19 cellular contexts compared by ENCODE assay signal in genomic region chr17:82442643-82443464, GRCh38. TPM values are rescaled to one million over a fixed set of nuclear protein-coding genes. Genes with fewer than 3 reads are reported as not detected.
DNase-seq lines count a peak whose midpoint lies in the region; ATAC-seq, FAIRE-seq and TF ChIP-seq lines count a peak whose summit lies in the region.
"Had no signal": no experiment of that assay in that cellular context is flagged by ENCODE, and none has a peak within 500 bp of the region (broad histone marks: within the 10 kb centered on the region; RNA-seq: fewer than 3 reads in every experiment).

No MANE protein-coding gene starts in this region.

- intact Hi-C loops in CD4-positive, alpha-beta T cell (cut with DNase I, micrococcal nuclease): no loop called here
- intact Hi-C loops in K562 (cut with micrococcal nuclease): no loop called here

- H2AFZ ChIP-seq in K562 (ENCODE audit: low read depth, low read length) (no peak overlapping the region), neuronal stem cell (ENCODE audit: low read length) (no peak overlapping the region)
- H2AFZ ChIP-seq: GM23248 had no signal

- peak overlapping the region; percentile 85 for H3K23ac ChIP-seq in neuronal stem cell (ENCODE audit: low read depth, low read length, poor library complexity)

- H2BK12ac ChIP-seq in neuronal stem cell (ENCODE audit: low read length): no peak overlapping the region

- H3K9ac ChIP-seq in K562 (ENCODE audit: insufficient read depth in 1 of 2, low read depth in 2 of 2, low read length in 2 of 2) (peak overlapping the region in 1 of 2 experiments; percentile 3; a peak in 1 of 4 replicates), neuronal stem cell (ENCODE audit: low read depth, low read length, poor library complexity) (peak overlapping the region; percentile 57)
- H3K9ac ChIP-seq: GM23248 had no signal

- H3K27me3 Mint-ChIP-seq in CD4-positive, alpha-beta T cell: no peaks in the 10 kb centered on the region
- H3K27me3 Mint-ChIP-seq in IgD-negative memory B cell: no peaks in the 10 kb centered on the region

- in situ Hi-C loops in K562 (cut with MboI): no loop called here
- in situ Hi-C loops in G401 (cut with HindIII; ENCODE audit: low sequenced_read_pairs): no loop called here

- no peak for TF ChIP-seq RAD21 in K562 (CRISPR knock-in tag; conservative IDR thresholded peaks at IDR 0.05 in 1 of 2, IDR thresholded peaks at IDR 0.05 in 1 of 2)

- no peaks in the 10 kb centered on the region for H3K9me3 ChIP-seq in CD4-positive, alpha-beta T cell (ENCODE audit: control insufficient read depth, low read length)
- H3K9me3 ChIP-seq in K562 (replicated peaks; ENCODE audit: control insufficient read depth, insufficient read depth, low read depth, low read length) (no peaks in the 10 kb centered on the region), neuronal stem cell (replicated peaks in 1 of 2; ENCODE audit: control insufficient read depth in 2 of 2, insufficient read depth in 1 of 2, low read depth in 1 of 2, low read length in 2 of 2) (peaks cover 0 to 2% of the 10 kb centered on the region in 2 donors)
- H3K9me3 ChIP-seq: psoas muscle, SJSA1, testis had no signal

- TF ChIP-seq POLR2A in K562 (conservative IDR thresholded peaks at IDR 0.05): no peak

- DNase-seq in CD4-positive, alpha-beta T cell: no peak
- DNase-seq in K562 (ENCODE audit: extremely low read depth in 1 of 4, low spot score in 3 of 4) (no peak), neuronal stem cell (ENCODE audit: low spot score) (no peak), GM19239 (ENCODE audit: insufficient read length, low spot score) (no peak), NCI-H510A treated with DMSO at 0.1 percent for 48 hours (lab: John Stamatoyannopoulos, UW) (no peak), G401 (ENCODE audit: low spot score) (no peak)
- DNase-seq: activated CD4-positive, alpha-beta T cell treated with anti-CD3 and anti-CD28 coated beads, Interleukin-2, amount 50 U/mL, for 4 hours; activated gamma-delta T cell; COR-L47; GM23248; immature natural killer cell; NCI-H1105; NCI-H2029 treated with DMSO at 0.1 percent for 48 hours; NCI-H226; psoas muscle had no signal

- H4K91ac ChIP-seq in neuronal stem cell (ENCODE audit: low read depth, low read length, poor library complexity): no peak overlapping the region

- peaks cover 13% of the 10 kb centered on the region for H3K4me1 Mint-ChIP-seq in CD4-positive, alpha-beta T cell (ENCODE audit: low read depth)
- H3K4me1 Mint-ChIP-seq in IgD-negative memory B cell: peaks cover 17 to 27% (median 17%) of the 10 kb centered on the region in 3 donors

- no peak for TF ChIP-seq EP300 in K562 (IDR thresholded peaks at IDR 0.05; ENCODE audit: low read length)

- H3K36me3 ChIP-seq in K562 (ENCODE audit: control insufficient read depth, insufficient read depth, low read length): peaks cover 26% of the 10 kb centered on the region; the same call in 2 of the 3 replicates
- peaks cover 22 to 55% of the 10 kb centered on the region in 2 donors for H3K36me3 ChIP-seq in neuronal stem cell (replicated peaks in 1 of 2; ENCODE audit: control insufficient read depth in 2 of 2, insufficient read depth in 2 of 2, low read length in 2 of 2)
- H3K36me3 ChIP-seq: cardiac muscle cell had no signal

- H3K27me3 ChIP-seq in CD4-positive, alpha-beta T cell (ENCODE audit: control insufficient read depth, insufficient read depth, low read length): no peaks in the 10 kb centered on the region
- H3K27me3 ChIP-seq in K562 (ENCODE audit: control insufficient read depth in 2 of 2, insufficient read depth in 2 of 2, low read length in 2 of 2): no peaks in the 10 kb centered on the region
- H3K27me3 ChIP-seq in neuronal stem cell (ENCODE audit: control insufficient read depth in 3 of 3, insufficient read depth in 3 of 3, low read depth in 1 of 3, low read length in 3 of 3): no peaks in the 10 kb centered on the region
- H3K27me3 ChIP-seq: cardiac muscle cell, SJSA1, testis had no signal

- H2BK120ac ChIP-seq in neuronal stem cell (ENCODE audit: low read depth, low read length): no peak overlapping the region

- no peak overlapping the region for H2BK15ac ChIP-seq in neuronal stem cell (ENCODE audit: low read length)

- WGBS in K562 (ENCODE audit: insufficient coverage, low coverage, missing lambda C conversion rate): 88% methylated on average over 22 of the region's 28 CpGs
- no CpG with 5 or more reads among the region's 28 CpGs for WGBS in neuronal stem cell (ENCODE audit: extremely low coverage in 2 of 2, insufficient read length in 2 of 2, insufficient replicate concordance in 1 of 2), 2 donors

- no peak overlapping the region for H2AK5ac ChIP-seq in neuronal stem cell (ENCODE audit: low read depth, low read length)

- H3K4me1 ChIP-seq in K562 (replicated peaks in 1 of 2; ENCODE audit: control insufficient read depth in 2 of 2, insufficient read depth in 2 of 2, low read length in 2 of 2) (peaks cover 0 to 69% of the 10 kb centered on the region in 2 experiments; a peak in 2 of 5 replicates), neuronal stem cell (ENCODE audit: control insufficient read depth in 2 of 2, insufficient read depth in 1 of 2, low read depth in 1 of 2, low read length in 2 of 2) (peaks cover 2 to 8% of the 10 kb centered on the region in 2 donors)
- H3K4me1 ChIP-seq: SJSA1 had no signal

- no peak overlapping the region for H3K27ac ChIP-seq in CD4-positive, alpha-beta T cell (ENCODE audit: low read depth, low read length)
- H3K27ac ChIP-seq in K562 (ENCODE audit: extremely low read depth, low read depth, low read length): no peak overlapping the region
- H3K27ac ChIP-seq in neuronal stem cell (replicated peaks; ENCODE audit: low read length): no peak overlapping the region
- H3K27ac ChIP-seq: cardiac muscle cell, GM23248, psoas muscle, SJSA1 had no signal

- no peak overlapping the region for H4K8ac ChIP-seq in neuronal stem cell (ENCODE audit: low read depth, low read length)

- H3K79me2 ChIP-seq in K562 (ENCODE audit: control insufficient read depth, insufficient read depth, low read length): peaks cover under 1% of the 10 kb centered on the region; the same call in 2 of the 3 replicates

- TSS peak; percentile 64 for BruUV-seq in K562 (replicated peaks; lab: Mats Ljungman, UMichigan)

- peaks cover 15% of the 10 kb centered on the region for H3K79me1 ChIP-seq in neuronal stem cell (ENCODE audit: low read depth, low read length)

- H2BK5ac ChIP-seq in neuronal stem cell (ENCODE audit: low read length): no peak overlapping the region

- FAIRE-seq in K562 (lab: Jason Lieb, UNC): no peak
- FAIRE-seq in GM19239 (lab: Jason Lieb, UNC): no peak

- no peak for TF ChIP-seq CTCF in CD4-positive, alpha-beta T cell (IDR thresholded peaks at IDR 0.05)
- TF ChIP-seq CTCF in K562 (IDR thresholded peaks at IDR 0.05 in 2 of 3, conservative IDR thresholded peaks at IDR 0.05 in 1 of 3; ENCODE audit: insufficient read depth in 2 of 3, low read depth in 1 of 3, low read length in 3 of 3): no peak

- no peaks in the 10 kb centered on the region for H3K9me1 ChIP-seq in K562 (ENCODE audit: control insufficient read depth, insufficient read depth, low read length)

- no peak for ATAC-seq in CD4-positive, alpha-beta T cell (ENCODE audit: poor library complexity)
- no peak for ATAC-seq in K562

- H3K4ac ChIP-seq in neuronal stem cell (ENCODE audit: low read length): no peak overlapping the region

- H3K4me2 ChIP-seq in K562 (ENCODE audit: insufficient read depth, low read length): no peak overlapping the region
- H3K4me2 ChIP-seq in neuronal stem cell (ENCODE audit: insufficient read depth, low read length, poor library complexity, severe bottlenecking): no peak overlapping the region

- CTCF ChIA-PET in CD4-positive, alpha-beta T cell (lab: Charles Lee): no interaction called here
- CTCF ChIA-PET in K562 (lab: Yijun Ruan, JAX; ENCODE audit: low intra/inter-chr PET ratio): no interaction called here

- H3K9me3 Mint-ChIP-seq in CD4-positive, alpha-beta T cell: no peaks in the 10 kb centered on the region
- no peaks in the 10 kb centered on the region for H3K9me3 Mint-ChIP-seq in IgD-negative memory B cell
- H3K9me3 Mint-ChIP-seq: immature natural killer cell had no signal

- no peak overlapping the region for H3K18ac ChIP-seq in neuronal stem cell (ENCODE audit: low read length)

- no peak overlapping the region for H3K27ac Mint-ChIP-seq in CD4-positive, alpha-beta T cell
- H3K27ac Mint-ChIP-seq in IgD-negative memory B cell: peak overlapping the region in 2 of 3 donors; percentile 80 to 83

- no peaks in the 10 kb centered on the region for H4K20me1 ChIP-seq in K562 (replicated peaks; ENCODE audit: control insufficient read depth, insufficient read depth, low read length)

- peaks cover 14% of the 10 kb centered on the region for H3K36me3 Mint-ChIP-seq in CD4-positive, alpha-beta T cell (ENCODE audit: low read depth)
- H3K36me3 Mint-ChIP-seq in IgD-negative memory B cell: peaks cover 8% of the 10 kb centered on the region
- H3K36me3 Mint-ChIP-seq: immature natural killer cell had no signal

- peak overlapping the region; percentile 6 for H3K14ac ChIP-seq in neuronal stem cell (ENCODE audit: low read length)

- POLR2A ChIA-PET in CD4-positive, alpha-beta T cell (lab: Charles Lee): interaction anchor here (1.1 kb wide), 1 partner anchor 15 kb away, joined by 3 read pairs; the partner anchor contains the start of gene NARF
- POLR2A ChIA-PET in K562 (lab: Yijun Ruan, JAX): interaction anchor here (0.7 to 1.4 kb wide), 3 partner anchors 8 to 91 kb away, joined by 4 to 5 read pairs (median 4); no protein-coding TSS in a partner anchor

- H3K4me3 Mint-ChIP-seq in CD4-positive, alpha-beta T cell: peak overlapping the region; percentile 38
- H3K4me3 Mint-ChIP-seq in IgD-negative memory B cell: peak overlapping the region in 2 of 4 donors; percentile 69 to 70
- H3K4me3 Mint-ChIP-seq: immature natural killer cell had no signal

- H3K4me3 ChIP-seq in K562 (no peak overlapping the region), neuronal stem cell (ENCODE audit: low read length in 2 of 2) (no peak overlapping the region)
- H3K4me3 ChIP-seq: cardiac muscle cell, GM23248, psoas muscle, SJSA1, testis had no signal

RNA-seq across cellular contexts. Expression of gene CYBC1, which starts 7.7 kb away (rescaled TPM):
- 10 to 100 TPM; 60.2 to 62.4 TPM for total RNA-seq in CD4-positive, alpha-beta T cell
- 266 TPM for polyA plus RNA-seq in IgD-negative memory B cell
- 155 and 369 TPM in 2 replicates for total RNA-seq in K562 (2011; cell fraction: chromatin; rRNA removed; ENCODE audit: low replicate concordance)
- total RNA-seq in K562 (2011; cell fraction: nucleolus; rRNA removed): 226 and 254 TPM in 2 replicates
- total RNA-seq in K562 (2011; cell fraction: nucleoplasm; rRNA removed): 195 and 197 TPM in 2 replicates
- total RNA-seq in K562 (2014; rRNA removed): 51.8 and 54.5 TPM in 2 replicates
- total RNA-seq in K562 (2014; rRNA removed; fragmentation: Illumina TruSeq; extraction: Trizol): 29.5 and 35.8 TPM in 2 replicates
- total RNA-seq in K562 (2015; rRNA removed; fragmentation: Illumina TruSeq; extraction: Trizol): 47.8 and 50.1 TPM in 2 replicates
- total RNA-seq in K562 (2021): 71.4 and 71.8 TPM in 2 replicates
- polyA plus RNA-seq in K562 (2011; rRNA removed): 49.9 TPM in 2 replicates
- 58.3 and 104 TPM in 2 replicates for polyA plus RNA-seq in K562 (2011; cell fraction: cytosol; rRNA removed)
- 149 and 242 TPM in 2 replicates for polyA plus RNA-seq in K562 (2011; cell fraction: nucleus; rRNA removed)
- polyA plus RNA-seq in K562 (2012): 74.7 and 93.3 TPM in 2 replicates
- 68.5 and 74.8 TPM in 2 replicates for polyA plus RNA-seq in K562 (2014; fragmentation: Illumina TruSeq; extraction: Trizol)
- 1 to 10 TPM; 1.3 to 3.8 TPM for polyA plus RNA-seq in K562 (2014; fragmentation: Nextera tagmentation; extraction: Ambion mirVana)
- polyA plus RNA-seq in K562 (2014; rRNA removed): 64.3 and 64.8 TPM in 2 replicates
- polyA minus RNA-seq in K562 (2011; rRNA and poly(A)+ RNA removed): 17.2 and 36.1 TPM in 2 replicates
- polyA minus RNA-seq in K562 (2011; cell fraction: cytosol; rRNA and poly(A)+ RNA removed): 32.9 and 43.7 TPM in 2 replicates
- polyA minus RNA-seq in K562 (2011; cell fraction: nucleus; rRNA and poly(A)+ RNA removed): 56.5 and 68.9 TPM in 2 replicates
- 42.0 TPM for polyA plus RNA-seq in neuronal stem cell (2013, experiment 1 of 2)
- 41.3 TPM for polyA plus RNA-seq in neuronal stem cell (2013, experiment 2 of 2)
- 48.7 and 64.5 TPM in 2 replicates for total RNA-seq in G401 (2014; rRNA removed; shearing (Covaris generic))

RNA-seq across cellular contexts. Expression of gene NARF, which starts 15.7 kb away (rescaled TPM):
- total RNA-seq in CD4-positive, alpha-beta T cell: 10 to 100 TPM; 57.1 to 62.0 TPM
- polyA plus RNA-seq in IgD-negative memory B cell: 76.2 TPM
- total RNA-seq in K562 (2011; cell fraction: chromatin; rRNA removed; ENCODE audit: low replicate concordance): 547 and 619 TPM in 2 replicates
- 271 and 284 TPM in 2 replicates for total RNA-seq in K562 (2011; cell fraction: nucleolus; rRNA removed)
- 322 TPM in 2 replicates for total RNA-seq in K562 (2011; cell fraction: nucleoplasm; rRNA removed)
- 132 and 145 TPM in 2 replicates for total RNA-seq in K562 (2014; rRNA removed)
- total RNA-seq in K562 (2014; rRNA removed; fragmentation: Illumina TruSeq; extraction: Trizol): 101 and 104 TPM in 2 replicates
- total RNA-seq in K562 (2015; rRNA removed; fragmentation: Illumina TruSeq; extraction: Trizol): 84.1 and 89.0 TPM in 2 replicates
- total RNA-seq in K562 (2021): 272 and 273 TPM in 2 replicates
- 396 and 423 TPM in 2 replicates for polyA plus RNA-seq in K562 (2011; rRNA removed)
- polyA plus RNA-seq in K562 (2011; cell fraction: cytosol; rRNA removed): 406 and 485 TPM in 2 replicates
- 513 and 551 TPM in 2 replicates for polyA plus RNA-seq in K562 (2011; cell fraction: nucleus; rRNA removed)
- polyA plus RNA-seq in K562 (2012): 317 and 446 TPM in 2 replicates
- polyA plus RNA-seq in K562 (2014; fragmentation: Illumina TruSeq; extraction: Trizol): 218 and 257 TPM in 2 replicates
- 100 to 1,000 TPM in 1 of 2 experiments, 10 to 100 TPM in 1; 60.4 to 114 TPM for polyA plus RNA-seq in K562 (2014; fragmentation: Nextera tagmentation; extraction: Ambion mirVana)
- polyA plus RNA-seq in K562 (2014; rRNA removed): 250 and 261 TPM in 2 replicates
- polyA minus RNA-seq in K562 (2011; rRNA and poly(A)+ RNA removed): 234 and 254 TPM in 2 replicates
- 143 and 160 TPM in 2 replicates for polyA minus RNA-seq in K562 (2011; cell fraction: cytosol; rRNA and poly(A)+ RNA removed)
- 73.8 and 104 TPM in 2 replicates for polyA minus RNA-seq in K562 (2011; cell fraction: nucleus; rRNA and poly(A)+ RNA removed)
- polyA plus RNA-seq in neuronal stem cell (2013, experiment 1 of 2): 107 TPM
- 107 TPM for polyA plus RNA-seq in neuronal stem cell (2013, experiment 2 of 2)
- 16.5 and 34.0 TPM in 2 replicates for total RNA-seq in G401 (2014; rRNA removed; shearing (Covaris generic))

RNA-seq across cellular contexts. Expression of gene OGFOD3, which starts 24.5 kb away (rescaled TPM):
- 10 to 100 TPM; 12.9 to 13.7 TPM for total RNA-seq in CD4-positive, alpha-beta T cell
- 33.2 TPM for polyA plus RNA-seq in IgD-negative memory B cell
- 39.5 and 85.3 TPM in 2 replicates for total RNA-seq in K562 (2011; cell fraction: chromatin; rRNA removed; ENCODE audit: low replicate concordance)
- total RNA-seq in K562 (2011; cell fraction: nucleolus; rRNA removed): 68.9 and 71.6 TPM in 2 replicates
- 53.3 and 56.9 TPM in 2 replicates for total RNA-seq in K562 (2011; cell fraction: nucleoplasm; rRNA removed)
- 34.7 and 44.7 TPM in 2 replicates for total RNA-seq in K562 (2014; rRNA removed)
- 8.9 and 12.3 TPM in 2 replicates for total RNA-seq in K562 (2014; rRNA removed; fragmentation: Illumina TruSeq; extraction: Trizol)
- total RNA-seq in K562 (2015; rRNA removed; fragmentation: Illumina TruSeq; extraction: Trizol): 18.0 and 18.9 TPM in 2 replicates
- 40.5 and 43.6 TPM in 2 replicates for total RNA-seq in K562 (2021)
- polyA plus RNA-seq in K562 (2011; rRNA removed): 23.8 and 31.8 TPM in 2 replicates
- 43.8 and 57.1 TPM in 2 replicates for polyA plus RNA-seq in K562 (2011; cell fraction: cytosol; rRNA removed)
- 27.5 and 35.1 TPM in 2 replicates for polyA plus RNA-seq in K562 (2011; cell fraction: nucleus; rRNA removed)
- 31.5 and 39.2 TPM in 2 replicates for polyA plus RNA-seq in K562 (2012)
- 18.3 and 23.3 TPM in 2 replicates for polyA plus RNA-seq in K562 (2014; fragmentation: Illumina TruSeq; extraction: Trizol)
- 1 to 10 TPM in 1 of 2 experiments, under 1 TPM in 1; 0.69 to 1.8 TPM for polyA plus RNA-seq in K562 (2014; fragmentation: Nextera tagmentation; extraction: Ambion mirVana)
- 33.3 and 34.5 TPM in 2 replicates for polyA plus RNA-seq in K562 (2014; rRNA removed)
- 15.2 and 19.6 TPM in 2 replicates for polyA minus RNA-seq in K562 (2011; rRNA and poly(A)+ RNA removed)
- polyA minus RNA-seq in K562 (2011; cell fraction: cytosol; rRNA and poly(A)+ RNA removed): 27.3 and 39.2 TPM in 2 replicates
- polyA minus RNA-seq in K562 (2011; cell fraction: nucleus; rRNA and poly(A)+ RNA removed): 8.6 and 12.7 TPM in 2 replicates
- polyA plus RNA-seq in neuronal stem cell (2013, experiment 1 of 2): 14.8 TPM
- polyA plus RNA-seq in neuronal stem cell (2013, experiment 2 of 2): 15.3 TPM
- total RNA-seq in G401 (2014; rRNA removed; shearing (Covaris generic)): 24.7 and 65.0 TPM in 2 replicates

RNA-seq across cellular contexts. Expression of gene HEXD, which starts 24.7 kb away (rescaled TPM):
- total RNA-seq in CD4-positive, alpha-beta T cell: 10 to 100 TPM; 27.8 to 31.2 TPM
- polyA plus RNA-seq in IgD-negative memory B cell (23.2 TPM), K562 (2011; rRNA removed) (20.0 and 22.3 TPM in 2 replicates), K562 (2014; fragmentation: Illumina TruSeq; extraction: Trizol) (8.7 and 10.9 TPM in 2 replicates), K562 (2014; fragmentation: Nextera tagmentation; extraction: Ambion mirVana) (1 to 10 TPM; 1.0 TPM), K562 (2014; rRNA removed) (21.9 and 25.3 TPM in 2 replicates)
- total RNA-seq in K562 (2011; cell fraction: chromatin; rRNA removed; ENCODE audit: low replicate concordance): 73.7 and 159 TPM in 2 replicates
- total RNA-seq in K562 (2011; cell fraction: nucleolus; rRNA removed): 83.4 and 88.2 TPM in 2 replicates
- total RNA-seq in K562 (2011; cell fraction: nucleoplasm; rRNA removed): 65.7 and 67.2 TPM in 2 replicates
- total RNA-seq in K562 (2014; rRNA removed) (10.5 and 12.3 TPM in 2 replicates), K562 (2014; rRNA removed; fragmentation: Illumina TruSeq; extraction: Trizol) (5.3 and 6.7 TPM in 2 replicates), K562 (2015; rRNA removed; fragmentation: Illumina TruSeq; extraction: Trizol) (8.3 and 10.0 TPM in 2 replicates), K562 (2021) (16.9 and 17.5 TPM in 2 replicates)
- 9.6 and 16.9 TPM in 2 replicates for polyA plus RNA-seq in K562 (2011; cell fraction: cytosol; rRNA removed)
- polyA plus RNA-seq in K562 (2011; cell fraction: nucleus; rRNA removed): 208 and 322 TPM in 2 replicates
- 13.2 and 23.9 TPM in 2 replicates for polyA plus RNA-seq in K562 (2012)
- polyA minus RNA-seq in K562 (2011; rRNA and poly(A)+ RNA removed): 6.1 and 7.1 TPM in 2 replicates
- polyA minus RNA-seq in K562 (2011; cell fraction: cytosol; rRNA and poly(A)+ RNA removed): 5.5 and 6.5 TPM in 2 replicates
- polyA minus RNA-seq in K562 (2011; cell fraction: nucleus; rRNA and poly(A)+ RNA removed): 28.3 and 30.8 TPM in 2 replicates
- 19.9 TPM for polyA plus RNA-seq in neuronal stem cell (2013, experiment 1 of 2)
- polyA plus RNA-seq in neuronal stem cell (2013, experiment 2 of 2): 19.4 TPM
- 27.4 and 45.3 TPM in 2 replicates for total RNA-seq in G401 (2014; rRNA removed; shearing (Covaris generic))
